In genomic region chr12:66000958-66001357, GRCh38 we compare ENCODE assay signal across 9 cellular contexts.
"Had no signal": no experiment of that assay in that cellular context is flagged by ENCODE, and none has a peak within 500 bp of the region (broad histone marks: within the 10 kb centered on the region; RNA-seq: fewer than 3 reads in every experiment).

No MANE protein-coding gene starts in this region.

- H3K4me3 ChIP-seq: GM23248, HAP-1 had no signal

- H3K9me3 Mint-ChIP-seq: HFFc6 had no signal

- H3K9ac ChIP-seq: GM23248 had no signal

- H3K27ac ChIP-seq: GM23248 had no signal

- H3K4me1 ChIP-seq: HAP-1 had no signal

- H3K9me3 ChIP-seq: HAP-1 had no signal

- H3K27ac Mint-ChIP-seq: HFFc6 had no signal

- H3K4me3 Mint-ChIP-seq: HFFc6 had no signal

- ATAC-seq: HCT116 had no signal

- H3K36me3 ChIP-seq: HAP-1 had no signal

- DNase-seq: GM23248, GOT3, H7, HFFc6, IMR-90, KBM-7 had no signal

- H2AFZ ChIP-seq: GM23248 had no signal

- FAIRE-seq: HTR-8/SVneo had no signal
